In genomic region chr5:78293856-78294249, GRCh38 we compare ENCODE assay signal across 8 cellular contexts.
DNase-seq lines count a peak whose midpoint lies in the region; ATAC-seq and TF ChIP-seq lines count a peak whose summit lies in the region.

No MANE protein-coding gene starts in this region.

- H3K9ac ChIP-seq in mucosa of rectum (ENCODE audit: low read depth in 1 of 2, low read length in 2 of 2), result peak overlapping the region; percentile 88 to 96

- peak overlapping the region; percentile 89 to 94 for H3K27ac ChIP-seq in coronary artery
- peak overlapping the region; percentile 84 to 90 for H3K27ac ChIP-seq in mucosa of rectum (ENCODE audit: low read depth in 2 of 2, low read length in 2 of 2)

- peaks cover 6 to 11% of the 10 kb centered on the region in 2 donors for H3K4me1 ChIP-seq in mucosa of rectum (ENCODE audit: control insufficient read depth in 2 of 2, insufficient read depth in 2 of 2, low read length in 2 of 2)

- ATAC-seq in GM21528 (IDR thresholded peaks at IDR 0.05; ENCODE audit: low FRiP score, unreplicated experiment), result no peak
- no peak for ATAC-seq in GM21529 (IDR thresholded peaks at IDR 0.05; ENCODE audit: unreplicated experiment)
- ATAC-seq in HG03439 (IDR thresholded peaks at IDR 0.05; ENCODE audit: unreplicated experiment), result no peak

- DNase-seq in NCI-H69 (lab: John Stamatoyannopoulos, UW) (peak; percentile 58), coronary artery (ENCODE audit: low spot score) (no peak), NCI-H345 (lab: John Stamatoyannopoulos, UW) (no peak)

- H3K4me3 ChIP-seq in GM08714 (ENCODE audit: low read length) (peak overlapping the region; percentile 78), coronary artery (peak overlapping the region; percentile 97), mucosa of rectum (ENCODE audit: low read length in 2 of 2) (peak overlapping the region; percentile 78 to 99)

- no peaks in the 10 kb centered on the region for H3K9me3 ChIP-seq in mucosa of rectum (ENCODE audit: control insufficient read depth in 2 of 2, low read length in 2 of 2)

- no peaks in the 10 kb centered on the region for H3K27me3 ChIP-seq in mucosa of rectum (ENCODE audit: control insufficient read depth in 2 of 2, insufficient read depth in 2 of 2, low read length in 2 of 2)

- no peaks in the 10 kb centered on the region for H3K36me3 ChIP-seq in mucosa of rectum (ENCODE audit: control insufficient read depth in 2 of 2, insufficient read depth in 2 of 2, low read length in 2 of 2)

- no peak for TF ChIP-seq CTCF in coronary artery (IDR thresholded peaks at IDR 0.05)
